13 cellular contexts compared by ENCODE assay signal in the genomic region with DNA sequence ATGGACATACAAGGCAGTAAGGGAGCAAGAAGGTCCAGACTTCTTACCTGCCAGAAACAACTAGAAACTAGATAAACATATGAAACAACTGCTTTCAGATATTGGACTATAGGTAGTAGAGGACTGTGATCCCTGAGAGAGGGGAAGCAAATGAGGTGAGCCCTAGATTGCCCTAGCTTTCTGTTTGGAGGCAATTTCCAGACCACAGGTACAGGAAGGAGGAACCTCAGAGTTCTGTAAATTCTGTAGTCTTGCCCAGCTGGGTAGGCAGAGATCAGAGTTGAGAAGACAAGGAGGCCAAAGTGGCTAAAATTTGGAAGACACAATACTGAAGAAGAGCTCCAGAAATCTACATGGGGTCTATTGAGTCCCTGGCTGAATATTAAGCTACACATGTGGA. TPM values are rescaled to one million over a fixed set of nuclear protein-coding genes. Genes with fewer than 3 reads are reported as not detected.
A peak's percentile ranks its signal among the peaks of the same experiment; 100 is the strongest.
DNase-seq lines count a peak whose midpoint lies in the region; ATAC-seq and TF ChIP-seq lines count a peak whose summit lies in the region.
"Had no signal": no experiment of that assay in that cellular context is flagged by ENCODE, and none has a peak within 500 bp of the region (broad histone marks: within the 10 kb centered on the region; RNA-seq: fewer than 3 reads in every experiment).

No MANE protein-coding gene starts in this region.

- intact Hi-C loops in activated T-helper 2 cell treated with anti-CD3 and anti-CD28 coated beads, Interferon-gamma antibody, Interleukin-2, Interleukin-4, amounts not matched to agents 10 μg/mL and 5 μg/mL and 100 μg/mL, durations not matched to agents 14 hours and 24 hours and 36 hours (cut with micrococcal nuclease) = no loop called here

- peak; percentile 52 for ATAC-seq in GM21367 (IDR thresholded peaks at IDR 0.05; ENCODE audit: unreplicated experiment)
- peak; percentile 36 for ATAC-seq in HG03520 (IDR thresholded peaks at IDR 0.05; ENCODE audit: unreplicated experiment)

- H3K4me1 Mint-ChIP-seq in activated T-helper 2 cell treated with anti-CD3 and anti-CD28 coated beads, Interferon-gamma antibody, Interleukin-2, Interleukin-4, amounts not matched to agents 10 μg/mL and 5 μg/mL and 100 μg/mL, durations not matched to agents 14 hours and 24 hours and 36 hours (ENCODE audit: low read depth) = peaks cover 73% of the 10 kb centered on the region

- peak overlapping the region; percentile 71 for H3K27ac Mint-ChIP-seq in activated T-helper 2 cell treated with anti-CD3 and anti-CD28 coated beads, Interferon-gamma antibody, Interleukin-2, Interleukin-4, amounts not matched to agents 10 μg/mL and 5 μg/mL and 100 μg/mL, durations not matched to agents 14 hours and 24 hours and 36 hours
- H3K27ac Mint-ChIP-seq: CD4-positive, alpha-beta T cell; mesothelial cell of epicardium had no signal

- H3K36me3 Mint-ChIP-seq in activated T-helper 2 cell treated with anti-CD3 and anti-CD28 coated beads, Interferon-gamma antibody, Interleukin-2, Interleukin-4, amounts not matched to agents 10 μg/mL and 5 μg/mL and 100 μg/mL, durations not matched to agents 14 hours and 24 hours and 36 hours (ENCODE audit: low read depth) = peaks cover 77% of the 10 kb centered on the region

- H3K4me3 ChIP-seq in GM12865 (ENCODE audit: low read depth, low read length) (no peak overlapping the region), foreskin fibroblast (ENCODE audit: low read depth in 1 of 2, low read length in 2 of 2) (no peak overlapping the region)
- H3K4me3 ChIP-seq: SJSA1 had no signal

- H3K27me3 Mint-ChIP-seq in activated T-helper 2 cell treated with anti-CD3 and anti-CD28 coated beads, Interferon-gamma antibody, Interleukin-2, Interleukin-4, amounts not matched to agents 10 μg/mL and 5 μg/mL and 100 μg/mL, durations not matched to agents 14 hours and 24 hours and 36 hours (ENCODE audit: low read depth) = no peaks in the 10 kb centered on the region
- H3K27me3 Mint-ChIP-seq: CD4-positive, alpha-beta T cell had no signal

- no peak for TF ChIP-seq CTCF in GM12865 (IDR thresholded peaks at IDR 0.05; ENCODE audit: insufficient read depth, low read depth, low read length, missing control alignments)
- no peak for TF ChIP-seq CTCF in foreskin fibroblast (IDR thresholded peaks at IDR 0.05; ENCODE audit: low read depth, low read length)

- DNase-seq in GM12865 (ENCODE audit: low read depth) = peak; percentile 70
- no peak for DNase-seq in activated T-helper 2 cell treated with anti-CD3 and anti-CD28 coated beads, Interferon-gamma antibody, Interleukin-2, Interleukin-4, amounts not matched to agents 10 μg/mL and 5 μg/mL and 100 μg/mL, durations not matched to agents 14 hours and 24 hours and 36 hours (ENCODE audit: low spot score)
- DNase-seq in foreskin fibroblast = no peak
- no peak for DNase-seq in cerebellar cortex (ENCODE audit: low spot score)
- no peak for DNase-seq in occipital lobe (lab: John Stamatoyannopoulos, UW)
- no peak for DNase-seq in AG20443 (ENCODE audit: low spot score)
- DNase-seq: activated CD4-positive, alpha-beta T cell treated with anti-CD3 and anti-CD28 coated beads for 4 hours; CD4-positive, alpha-beta T cell; NCI-H446 treated with DMSO at 0.1 percent for 48 hours had no signal

- H3K4me3 Mint-ChIP-seq in activated T-helper 2 cell treated with anti-CD3 and anti-CD28 coated beads, Interferon-gamma antibody, Interleukin-2, Interleukin-4, amounts not matched to agents 10 μg/mL and 5 μg/mL and 100 μg/mL, durations not matched to agents 14 hours and 24 hours and 36 hours (ENCODE audit: low read depth) = peak overlapping the region; percentile 3
- H3K4me3 Mint-ChIP-seq: CD4-positive, alpha-beta T cell; mesothelial cell of epicardium had no signal

- H3K9me3 Mint-ChIP-seq in activated T-helper 2 cell treated with anti-CD3 and anti-CD28 coated beads, Interferon-gamma antibody, Interleukin-2, Interleukin-4, amounts not matched to agents 10 μg/mL and 5 μg/mL and 100 μg/mL, durations not matched to agents 14 hours and 24 hours and 36 hours = peaks cover 47% of the 10 kb centered on the region

RNA-seq across cellular contexts. Expression of a gene that starts 21.0 kb away (rescaled TPM):
- 254 and 265 TPM in 2 replicates for total RNA-seq in activated T-helper 2 cell treated with anti-CD3 and anti-CD28 coated beads, Interferon-gamma antibody, Interleukin-2, Interleukin-4, amounts not matched to agents 10 μg/mL and 5 μg/mL and 100 μg/mL, durations not matched to agents 14 hours and 24 hours and 36 hours
- 11.1 TPM for total RNA-seq in occipital lobe

Comparison
In these comparisons a context has a peak if more than half of its experiments do, and no peak if none do; other contexts are left out.
1. RNA of a gene that starts 21.0 kb away (total RNA-seq): 254 to 265 TPM in activated T-helper 2 cell treated with anti-CD3 and anti-CD28 coated beads, Interferon-gamma antibody, Interleukin-2, Interleukin-4, amounts not matched to agents 10 μg/mL and 5 μg/mL and 100 μg/mL, durations not matched to agents 14 hours and 24 hours and 36 hours; 11.1 TPM in occipital lobe (single experiment); every median in the first group is over 10 times any median in the second.